Comparison of ENCODE assay signal across 8 cellular contexts in the genomic region with DNA sequence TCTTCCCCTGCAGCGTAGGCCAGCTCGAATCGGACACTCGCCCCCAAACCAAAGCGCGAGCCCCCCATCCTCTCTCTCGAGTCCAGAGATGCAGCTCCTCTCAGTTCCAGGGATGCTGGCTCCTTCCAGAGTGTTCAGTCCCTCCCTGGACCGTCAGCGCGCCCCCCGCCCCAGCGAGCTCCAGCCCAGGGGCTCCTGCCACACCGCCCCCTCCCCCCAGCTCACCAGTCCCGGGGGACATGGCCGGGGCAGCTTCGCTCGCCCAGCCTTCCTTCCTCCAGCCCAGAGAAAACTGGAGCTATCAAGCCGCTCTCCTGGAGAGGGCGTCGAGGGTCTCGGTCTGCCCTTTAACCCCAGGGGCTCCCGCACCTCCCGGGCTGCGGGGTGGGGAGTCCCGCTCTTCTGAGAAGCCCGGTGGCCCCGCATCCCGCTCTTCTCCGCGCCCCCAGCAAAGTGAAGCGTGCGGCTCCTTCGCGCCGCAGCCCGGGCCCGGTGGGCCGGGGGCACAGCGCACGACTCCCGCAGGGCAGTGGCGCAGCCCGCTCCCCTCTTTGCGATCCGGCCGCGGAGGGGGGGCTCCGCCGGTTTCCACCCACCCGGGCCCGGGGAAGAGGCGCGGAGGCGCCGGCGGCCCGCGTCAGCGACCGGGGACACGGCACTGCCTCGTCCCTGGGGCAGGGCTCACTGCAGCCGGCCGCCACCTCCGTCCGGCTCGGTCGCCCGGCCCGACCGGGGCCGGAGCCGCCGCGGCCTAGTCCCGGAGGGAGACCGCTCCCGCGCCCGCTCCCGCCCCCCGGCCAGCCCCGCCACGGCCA. TPM values are rescaled to one million over a fixed set of nuclear protein-coding genes. Genes with fewer than 3 reads are reported as not detected.
DNase-seq lines count a peak whose midpoint lies in the region; ATAC-seq and TF ChIP-seq lines count a peak whose summit lies in the region.

No MANE protein-coding gene starts in this region.

- no peaks in the 10 kb centered on the region for H3K27me3 ChIP-seq in right lobe of liver

- H3K36me3 ChIP-seq in right lobe of liver: peaks cover 0 to 5% (median 0%) of the 10 kb centered on the region in 4 donors

- no peaks in the 10 kb centered on the region for H3K9me3 ChIP-seq in right lobe of liver

- ATAC-seq in GM19455 (IDR thresholded peaks at IDR 0.05; ENCODE audit: unreplicated experiment): peak; percentile 54
- ATAC-seq in HG03521 (IDR thresholded peaks at IDR 0.05; ENCODE audit: unreplicated experiment): peak; percentile 38
- peak; percentile 41 to 71 (median 54) for ATAC-seq in right lobe of liver

- H3K4me3 ChIP-seq in WI38 (ENCODE audit: low read depth, low read length) (peak overlapping the region; percentile 72), right lobe of liver (peak overlapping the region; percentile 70 to 79 (median 74))

- no peak for TF ChIP-seq POLR2A in right lobe of liver (IDR thresholded peaks at IDR 0.05)

- intact Hi-C loops in right lobe of liver (cut with DNase I): loop anchor here in 1 of 2 donors (10.0 kb wide), 1 partner anchor 47 kb away; the partner anchor contains the start of gene SETD9

- TF ChIP-seq CTCF in WI38 (IDR thresholded peaks at IDR 0.05; ENCODE audit: low read depth, low read length) (no peak), right lobe of liver (IDR thresholded peaks at IDR 0.05) (no peak)

- 0% methylated on average over 3 of the region's 84 CpGs for WGBS in right lobe of liver (ENCODE audit: insufficient coverage, low coverage, low lambda C conversion rate, missing lambda C conversion rate)

- peak overlapping the region; percentile 60 for H3K27ac ChIP-seq in cingulate gyrus (ENCODE audit: low read depth, low read length)
- H3K27ac ChIP-seq in right lobe of liver: peak overlapping the region; percentile 32 to 77 (median 66)

- H3K4me1 ChIP-seq in right lobe of liver: peaks cover 0 to 6% (median 2%) of the 10 kb centered on the region in 4 donors

- DNase-seq in COLO668 (lab: John Stamatoyannopoulos, UW; ENCODE audit: unreplicated experiment): peak; percentile 38
- peak; percentile 40 to 58 (median 51) for DNase-seq in right lobe of liver
- DNase-seq in stimulated activated CD4-positive, alpha-beta T cell treated with anti-CD3 and anti-CD28 coated beads, TNF-alpha, amount 100 ng/mL, for 24 hours (ENCODE audit: low read depth in 3 of 3): peak in 2 of 3 experiments; percentile 2 to 14
- DNase-seq in GOT3 (lab: John Stamatoyannopoulos, UW): no peak

RNA-seq across cellular contexts. Expression of gene MIER3, which starts 0.6 kb away (rescaled TPM):
- total RNA-seq in right lobe of liver: 10 to 100 TPM in 4 of 6 experiments, 1 to 10 TPM in 2; 7.3 to 14.7 (median 11.2) TPM

RNA-seq across cellular contexts. Expression of gene SETD9, which starts 41.9 kb away (rescaled TPM):
- total RNA-seq in right lobe of liver: 10 to 100 TPM in 3 of 6 experiments, 1 to 10 TPM in 3; 4.9 to 18.8 (median 9.9) TPM
